ENCODE assay signal across 9 cellular contexts in the genomic region with DNA sequence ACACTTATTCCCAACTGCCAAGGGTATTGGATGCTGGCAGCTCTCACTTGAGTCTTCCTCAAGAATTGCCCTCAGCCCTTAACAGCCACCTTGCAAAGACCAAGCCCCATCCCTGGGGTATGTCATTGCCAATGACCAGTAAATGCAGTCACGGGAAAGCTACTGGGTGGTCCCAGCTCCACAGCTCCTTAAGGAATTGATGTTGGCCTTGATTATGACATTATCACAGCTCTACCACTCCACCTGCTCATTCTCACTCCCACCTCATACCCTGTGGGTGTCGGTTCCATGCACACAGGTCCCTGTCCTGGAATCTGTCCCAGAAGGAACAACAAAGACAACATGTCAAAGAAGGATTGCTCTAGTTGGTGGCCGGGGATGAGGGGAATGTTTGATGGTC.
"Had no signal": no experiment of that assay in that cellular context is flagged by ENCODE, and none has a peak within 500 bp of the region (broad histone marks: within the 10 kb centered on the region; RNA-seq: fewer than 3 reads in every experiment).

No MANE protein-coding gene starts in this region.

- ATAC-seq: HCT116, HepG2 had no signal

- H3K4me1 ChIP-seq: HAP-1 had no signal

- DNase-seq: GM23248, GOT3, H7, HFFc6, KBM-7 had no signal

- H3K27ac ChIP-seq: GM23248, HL-60 had no signal

- H3K9me3 ChIP-seq: HAP-1 had no signal

- H3K4me3 ChIP-seq: GM23248, HAP-1 had no signal

- H3K36me3 ChIP-seq: HAP-1 had no signal
